ENCODE assay signal across 9 cellular contexts in genomic region chr1:89781494-89782126, GRCh38. TPM values are rescaled to one million over a fixed set of nuclear protein-coding genes. Genes with fewer than 3 reads are reported as not detected.
DNase-seq lines count a peak whose midpoint lies in the region; ATAC-seq, FAIRE-seq and TF ChIP-seq lines count a peak whose summit lies in the region.
"Had no signal": no experiment of that assay in that cellular context is flagged by ENCODE, and none has a peak within 500 bp of the region (broad histone marks: within the 10 kb centered on the region; RNA-seq: fewer than 3 reads in every experiment).

No MANE protein-coding gene starts in this region.

- intact Hi-C loops in HepG2 (cut with micrococcal nuclease; ENCODE audit: unreplicated experiment) = loop anchor here (2.0 kb wide), 1 partner anchor 205 kb away; no protein-coding TSS in a partner anchor

- no peak overlapping the region for H3K4me2 ChIP-seq in HepG2 (ENCODE audit: low read depth, low read length)

- H4K20me1 ChIP-seq in HepG2 (ENCODE audit: insufficient read depth, low read length) = no peaks in the 10 kb centered on the region

- no peak overlapping the region for H3K27ac Mint-ChIP-seq in activated CD4-positive, alpha-beta T cell treated with anti-CD3 and anti-CD28 coated beads, Interleukin-2, amount 10 ng/mL, durations not matched to agents 7 days and 5 days
- peak overlapping the region in 8 of 10 donors; percentile 1 to 86 (median 44) for H3K27ac Mint-ChIP-seq in naive thymus-derived CD8-positive, alpha-beta T cell

- H3K4me1 ChIP-seq in HepG2 (ENCODE audit: insufficient read depth, low read length) = peaks cover 11% of the 10 kb centered on the region

- WGBS in HepG2 (ENCODE audit: low lambda C conversion rate) = 3% methylated on average over 4 of the region's 4 CpGs

- TF ChIP-seq POLR2A in GM12891 (IDR thresholded peaks at IDR 0.05; ENCODE audit: low read depth, low read length) = no peak
- TF ChIP-seq POLR2A in HepG2 (IDR thresholded peaks at IDR 0.05; ENCODE audit: insufficient read depth in 1 of 2, low read depth in 2 of 2, low read length in 2 of 2) = no peak

- ATAC-seq in HG02798 (IDR thresholded peaks at IDR 0.05; ENCODE audit: poor library complexity, unreplicated experiment) = peak; percentile 79
- peak; percentile 81 to 89 for ATAC-seq in naive thymus-derived CD8-positive, alpha-beta T cell
- ATAC-seq in HepG2 = no peak

- no peak overlapping the region for H2AFZ ChIP-seq in HepG2 (ENCODE audit: low read length)

- no peaks in the 10 kb centered on the region for H3K36me3 ChIP-seq in HepG2 (replicated peaks in 1 of 2; ENCODE audit: control insufficient read depth in 1 of 2, insufficient read depth in 2 of 2, low read length in 2 of 2)
- H3K36me3 ChIP-seq: neutrophil had no signal

- peak overlapping the region; percentile 15 for H3K4me3 Mint-ChIP-seq in activated CD4-positive, alpha-beta T cell treated with anti-CD3 and anti-CD28 coated beads, Interleukin-2, amount 10 ng/mL, durations not matched to agents 7 days and 5 days
- peak overlapping the region; percentile 34 to 77 (median 66) for H3K4me3 Mint-ChIP-seq in naive thymus-derived CD8-positive, alpha-beta T cell

- no TSS peak for BruUV-seq in HepG2 (replicated peaks; lab: Mats Ljungman, UMichigan)

- H3K9me3 ChIP-seq in HepG2 (ENCODE audit: low read length) = no peaks in the 10 kb centered on the region
- H3K9me3 ChIP-seq: neutrophil had no signal

- peak; percentile 67 for FAIRE-seq in GM12891 (lab: Jason Lieb, UNC)
- no peak for FAIRE-seq in HepG2 (lab: Jason Lieb, UNC)

- H3K79me2 ChIP-seq in HepG2 (ENCODE audit: insufficient read depth, low read length) = no peaks in the 10 kb centered on the region

- H3K36me3 Mint-ChIP-seq in activated CD4-positive, alpha-beta T cell treated with anti-CD3 and anti-CD28 coated beads, Interleukin-2, amount 10 ng/mL, durations not matched to agents 7 days and 5 days (ENCODE audit: low read depth) = no peaks in the 10 kb centered on the region
- no peaks in the 10 kb centered on the region for H3K36me3 Mint-ChIP-seq in naive thymus-derived CD8-positive, alpha-beta T cell

- no peak overlapping the region for H3K9ac ChIP-seq in HepG2 (ENCODE audit: insufficient read depth, low read depth, low read length)

- DNase-seq in GM12891 (ENCODE audit: insufficient read length, low spot score) (no peak), ecto neural progenitor cell (ENCODE audit: low spot score) (no peak), HepG2 (ENCODE audit: low spot score) (no peak), NCI-H1092 (lab: John Stamatoyannopoulos, UW) (no peak), mucosa of gallbladder (ENCODE audit: low spot score) (no peak)
- DNase-seq in activated CD4-positive, alpha-beta T cell treated with anti-CD3 and anti-CD28 coated beads, Interleukin-2, amount 10 ng/mL, durations not matched to agents 7 days and 5 days = peak; percentile 42
- DNase-seq in naive thymus-derived CD8-positive, alpha-beta T cell = peak; percentile 42 to 85 (median 77)

- no peaks in the 10 kb centered on the region for H3K27me3 Mint-ChIP-seq in activated CD4-positive, alpha-beta T cell treated with anti-CD3 and anti-CD28 coated beads, Interleukin-2, amount 10 ng/mL, durations not matched to agents 7 days and 5 days
- peaks cover 0 to 12% (median 2%) of the 10 kb centered on the region in 5 donors for H3K27me3 Mint-ChIP-seq in naive thymus-derived CD8-positive, alpha-beta T cell

- no peak overlapping the region for H3K27ac ChIP-seq in HepG2 (ENCODE audit: extremely low read length, insufficient read depth, low read length)
- H3K27ac ChIP-seq: neutrophil had no signal

- TF ChIP-seq CTCF in HepG2 (CRISPR knock-in tag; IDR thresholded peaks at IDR 0.05) = no peak

- in situ Hi-C loops in HepG2 (cut with HindIII; ENCODE audit: extremely low pct_ligation_motif_present, low pct_unique_long_range_greater_than_20kb) = no loop called here

- no peaks in the 10 kb centered on the region for H3K9me3 Mint-ChIP-seq in activated CD4-positive, alpha-beta T cell treated with anti-CD3 and anti-CD28 coated beads, Interleukin-2, amount 10 ng/mL, durations not matched to agents 7 days and 5 days
- no peaks in the 10 kb centered on the region for H3K9me3 Mint-ChIP-seq in naive thymus-derived CD8-positive, alpha-beta T cell

- 0 out of 5 replicates have a peak, but pooled peaks cover 0 to 2% of the 10 kb centered on the region in 2 experiments for H3K27me3 ChIP-seq in HepG2 (ENCODE audit: control insufficient read depth in 1 of 2, insufficient read depth in 2 of 2, low read length in 2 of 2)
- H3K27me3 ChIP-seq: neutrophil had no signal

- H3K4me3 ChIP-seq in HepG2 (replicated peaks in 1 of 3; ENCODE audit: insufficient read depth in 1 of 3, low read depth in 2 of 3, low read length in 3 of 3) = no peak overlapping the region

- TF ChIP-seq RAD21 in HepG2 (CRISPR knock-in tag; IDR thresholded peaks at IDR 0.05) = no peak

- CTCF ChIA-PET in activated CD4-positive, alpha-beta T cell treated with anti-CD3 and anti-CD28 coated beads, Interleukin-2, amount 10 ng/mL, durations not matched to agents 7 days and 5 days (lab: Charles Lee) = interaction anchor here (0.6 to 1.9 kb wide), 8 partner anchors 10 to 712 kb away, joined by 3 to 6 read pairs (median 3); no protein-coding TSS in a partner anchor
- CTCF ChIA-PET in HepG2 (lab: Yijun Ruan, JAX; ENCODE audit: low intra/inter-chr PET ratio, low total read pairs) = no interaction called here

- POLR2A ChIA-PET in activated CD4-positive, alpha-beta T cell treated with anti-CD3 and anti-CD28 coated beads, Interleukin-2, amount 10 ng/mL, durations not matched to agents 7 days and 5 days (lab: Charles Lee) = no interaction called here
- POLR2A ChIA-PET in naive thymus-derived CD8-positive, alpha-beta T cell (lab: Charles Lee) = interaction anchor here (0.6 to 1.1 kb wide), 3 partner anchors 23 to 173 kb away, joined by 3 read pairs; no protein-coding TSS in a partner anchor
- POLR2A ChIA-PET in HepG2 (lab: Yijun Ruan, JAX) = no interaction called here

- TF ChIP-seq EP300 in HepG2 (IDR thresholded peaks at IDR 0.05; ENCODE audit: low read depth in 2 of 2, low read length in 2 of 2) (no peak), HepG2 (CRISPR knock-in tag; IDR thresholded peaks at IDR 0.05; ENCODE audit: borderline replicate concordance) (no peak)

- H3K4me1 Mint-ChIP-seq in activated CD4-positive, alpha-beta T cell treated with anti-CD3 and anti-CD28 coated beads, Interleukin-2, amount 10 ng/mL, durations not matched to agents 7 days and 5 days = peaks cover 20% of the 10 kb centered on the region
- peaks cover 16 to 24% (median 19%) of the 10 kb centered on the region in 4 donors for H3K4me1 Mint-ChIP-seq in naive thymus-derived CD8-positive, alpha-beta T cell

TF ChIP-seq in GM12891, 5 proteins besides CTCF, POLR2A, EP300 and RAD21:
- TF ChIP-seq POLR2AphosphoS5 (IDR thresholded peaks at IDR 0.05; ENCODE audit: low read depth, low read length) (no peak), POU2F2 (IDR thresholded peaks at IDR 0.05; ENCODE audit: low read depth, low read length) (peak; percentile 76; the same call in 1 of the 2 replicates), SPI1 (IDR thresholded peaks at IDR 0.05; ENCODE audit: low read depth, low read length) (peak; percentile 91), TAF1 (IDR thresholded peaks at IDR 0.05; ENCODE audit: low read depth, low read length) (no peak), PAX5 (IDR thresholded peaks at IDR 0.05; ENCODE audit: insufficient read depth, low read length, severe bottlenecking) (no peak)

RNA-seq across cellular contexts. Expression of gene LRRC8D, which starts 39.2 kb away (rescaled TPM):
- 5.7 TPM for polyA plus RNA-seq in GM12891 (2012; ENCODE audit: low read depth, missing spikeins)
- 10 to 100 TPM; 31.8 to 41.0 TPM for total RNA-seq in activated CD4-positive, alpha-beta T cell treated with anti-CD3 and anti-CD28 coated beads, Interleukin-2, amount 10 ng/mL, durations not matched to agents 7 days and 5 days
- 10 to 100 TPM; 37.1 to 38.7 TPM for total RNA-seq in naive thymus-derived CD8-positive, alpha-beta T cell
- 10 to 100 TPM; 42.3 to 60.0 (median 46.0) TPM for polyA plus RNA-seq in naive thymus-derived CD8-positive, alpha-beta T cell
- total RNA-seq in HepG2 (2016; rRNA removed; fragmentation: Illumina TruSeq; extraction: Trizol) (44.6 and 45.5 TPM in 2 replicates), mucosa of gallbladder (26.5 TPM)
- 8.5 and 9.3 TPM in 2 replicates for total RNA-seq in HepG2 (2016; cell fraction: cytosol; rRNA removed; fragmentation: Illumina TruSeq; extraction: Trizol; ENCODE audit: low read depth)
- 43.8 and 46.2 TPM in 2 replicates for total RNA-seq in HepG2 (2016; cell fraction: insoluble cytoplasmic fraction; rRNA removed; fragmentation: Illumina TruSeq; extraction: Trizol)
- total RNA-seq in HepG2 (2016; cell fraction: membrane; rRNA removed; fragmentation: Illumina TruSeq; extraction: Trizol) = 33.3 and 37.9 TPM in 2 replicates
- total RNA-seq in HepG2 (2016; cell fraction: nucleus; rRNA removed; fragmentation: Illumina TruSeq; extraction: Trizol) = 43.7 and 45.6 TPM in 2 replicates
- polyA plus RNA-seq in HepG2 (2011; rRNA removed) = 29.9 and 30.0 TPM in 2 replicates
- polyA plus RNA-seq in HepG2 (2011; cell fraction: cytosol; rRNA removed) = 27.1 and 30.0 TPM in 2 replicates
- 29.5 and 30.7 TPM in 2 replicates for polyA plus RNA-seq in HepG2 (2011; cell fraction: nucleus; rRNA removed)
- 26.8 and 28.6 TPM in 2 replicates for polyA plus RNA-seq in HepG2 (2012)
- 5.8 and 5.9 TPM in 2 replicates for polyA plus RNA-seq in HepG2 (2016; cell fraction: cytosol; fragmentation: Illumina TruSeq; extraction: Trizol; ENCODE audit: low read depth)
- polyA plus RNA-seq in HepG2 (2016; cell fraction: insoluble cytoplasmic fraction; fragmentation: Illumina TruSeq; extraction: Trizol; ENCODE audit: low read depth) = 47.0 and 48.7 TPM in 2 replicates
- polyA plus RNA-seq in HepG2 (2016; cell fraction: membrane; fragmentation: Illumina TruSeq; extraction: Trizol; ENCODE audit: low read depth) = 20.5 and 21.4 TPM in 2 replicates
- polyA plus RNA-seq in HepG2 (2016; cell fraction: nucleus; fragmentation: Illumina TruSeq; extraction: Trizol; ENCODE audit: insufficient read depth, low read depth) = 53.9 and 57.1 TPM in 2 replicates
- 65.8 and 107 TPM in 2 replicates for polyA minus RNA-seq in HepG2 (2011; rRNA and poly(A)+ RNA removed; ENCODE audit: low replicate concordance)
- 26.6 and 33.6 TPM in 2 replicates for polyA minus RNA-seq in HepG2 (2011; cell fraction: cytosol; rRNA and poly(A)+ RNA removed)
- 44.2 and 52.0 TPM in 2 replicates for polyA minus RNA-seq in HepG2 (2011; cell fraction: nucleus; rRNA and poly(A)+ RNA removed)

Comparison
In these comparisons a context has a peak if more than half of its experiments do, and no peak if none do; other contexts are left out.
1. DNase-seq: peak in activated CD4-positive, alpha-beta T cell treated with anti-CD3 and anti-CD28 coated beads, Interleukin-2, amount 10 ng/mL, durations not matched to agents 7 days and 5 days (single experiment) and naive thymus-derived CD8-positive, alpha-beta T cell (10 of 10); none in GM12891 (single experiment), ecto neural progenitor cell (single experiment), HepG2 (single experiment), NCI-H1092 (single experiment) and mucosa of gallbladder (single experiment).